In genomic region chr1:12745992-12746323, GRCh38 we compare ENCODE assay signal across 16 cellular contexts. TPM values are rescaled to one million over a fixed set of nuclear protein-coding genes. Genes with fewer than 3 reads are reported as not detected.
DNase-seq lines count a peak whose midpoint lies in the region; ATAC-seq, FAIRE-seq and TF ChIP-seq lines count a peak whose summit lies in the region.
"Had no signal": no experiment of that assay in that cellular context is flagged by ENCODE, and none has a peak within 500 bp of the region (broad histone marks: within the 10 kb centered on the region; RNA-seq: fewer than 3 reads in every experiment).

TSS of gene CFAP107 (plus strand) at chr1:12746200. CDS start at chr1:12746431, 231 bp downstream.

- intact Hi-C loops in Panc1 (cut with micrococcal nuclease; ENCODE audit: unreplicated experiment) = no loop called here

- H3K4me3 ChIP-seq in Panc1 (ENCODE audit: low read depth in 2 of 2, low read length in 2 of 2) = no peak within 1 kb of the TSS
- no peak within 1 kb of the TSS for H3K4me3 ChIP-seq in hepatocyte
- H3K4me3 ChIP-seq: esophagus squamous epithelium had no signal

- H3K27me3 ChIP-seq in Panc1 (ENCODE audit: control insufficient read depth, insufficient read depth, low read length) (peaks cover 7% of the 10 kb centered on the region), hepatocyte (no peaks in the 10 kb centered on the region)
- H3K27me3 ChIP-seq: upper lobe of left lung had no signal

- no peaks in the 10 kb centered on the region for H3K4me1 ChIP-seq in Panc1 (ENCODE audit: control insufficient read depth, insufficient read depth, low read length)
- no peaks in the 10 kb centered on the region for H3K4me1 ChIP-seq in hepatocyte (ENCODE audit: insufficient read depth)
- H3K4me1 ChIP-seq: esophagus squamous epithelium, upper lobe of left lung had no signal

- CTCF ChIA-PET in Panc1 (lab: Charles Lee) = no interaction called here

- peak within 1 kb of the TSS; percentile 6; the same call in 1 of the 2 replicates for H3K27ac ChIP-seq in Panc1 (ENCODE audit: low read length)
- no peak within 1 kb of the TSS for H3K27ac ChIP-seq in hepatocyte
- H3K27ac ChIP-seq: esophagus squamous epithelium, upper lobe of left lung had no signal

- TF ChIP-seq CTCF in Panc1 (IDR thresholded peaks at IDR 0.05) = no peak
- no peak for TF ChIP-seq CTCF in hepatocyte (IDR thresholded peaks at IDR 0.05; ENCODE audit: poor library complexity)
- no peak for TF ChIP-seq CTCF in D721Med (IDR thresholded peaks at IDR 0.05; ENCODE audit: insufficient read depth, missing control alignments)

- no peak for FAIRE-seq in D721Med (lab: Jason Lieb, UNC)

- no peaks in the 10 kb centered on the region for H3K9me2 ChIP-seq in hepatocyte (replicated peaks; ENCODE audit: insufficient read depth)

- H3K36me3 ChIP-seq in Panc1 (ENCODE audit: control insufficient read depth, insufficient read depth, low read length) (no peaks in the 10 kb centered on the region), hepatocyte (replicated peaks; ENCODE audit: insufficient read depth, low read depth) (no peaks in the 10 kb centered on the region)
- H3K36me3 ChIP-seq: esophagus squamous epithelium, upper lobe of left lung had no signal

- DNase-seq in EH (ENCODE audit: low read depth) = peak; percentile 25
- DNase-seq in Panc1 (ENCODE audit: low read depth, low spot score) = no peak
- peak; percentile 56 for DNase-seq in hepatocyte (ENCODE audit: low spot score)
- no peak for DNase-seq in DMS 273 (lab: John Stamatoyannopoulos, UW; ENCODE audit: unreplicated experiment)
- no peak for DNase-seq in NCI-H82 treated with DMSO at 0.1 percent for 48 hours (lab: John Stamatoyannopoulos, UW; ENCODE audit: unreplicated experiment)
- no peak for DNase-seq in D721Med (ENCODE audit: insufficient read length, low spot score)
- DNase-seq: anterior cingulate cortex; esophagus squamous epithelium; natural killer cell; stimulated activated CD8-positive, alpha-beta memory T cell treated with anti-CD3 and anti-CD28 coated beads, Interleukin-4, amount 100 ng/mL, for 48 hours; T-helper 17 cell; upper lobe of left lung had no signal

- ATAC-seq in GM19351 (IDR thresholded peaks at IDR 0.05; ENCODE audit: unreplicated experiment) = peak; percentile 54
- ATAC-seq in Panc1 = no peak
- ATAC-seq: natural killer cell, T-helper 17 cell had no signal

- H3K9me3 ChIP-seq in Panc1 (ENCODE audit: control insufficient read depth, insufficient read depth, low read depth, low read length) (peaks cover 5% of the 10 kb centered on the region), hepatocyte (ENCODE audit: low read depth) (peaks cover 17% of the 10 kb centered on the region)

- POLR2A ChIA-PET in Panc1 (lab: Charles Lee) = no interaction called here

- H3K79me2 ChIP-seq in hepatocyte = no peaks in the 10 kb centered on the region

- BruUV-seq in Panc1 (replicated peaks; lab: Mats Ljungman, UMichigan) = no TSS peak

- WGBS in hepatocyte (ENCODE audit: low lambda C conversion rate, missing lambda C conversion rate) = 35% methylated on average over 2 of the region's 2 CpGs

- no peak within 1 kb of the TSS for H2AFZ ChIP-seq in hepatocyte

- no peak within 1 kb of the TSS for H3K4me2 ChIP-seq in hepatocyte

- no peaks in the 10 kb centered on the region for H4K20me1 ChIP-seq in hepatocyte (ENCODE audit: insufficient read depth, poor library complexity, severe bottlenecking)

- in situ Hi-C loops in Panc1 (cut with HindIII; ENCODE audit: low pct_unique_long_range_greater_than_20kb, low sequenced_read_pairs) = no loop called here

RNA-seq across cellular contexts. Expression of gene CFAP107, which starts in this region (rescaled TPM):
- not detected for total RNA-seq in Panc1 (2021; ENCODE audit: unreplicated experiment)
- not detected for polyA plus RNA-seq in Panc1 (2012; ENCODE audit: insufficient read length)
- total RNA-seq in hepatocyte = not detected in 2 replicates
- polyA plus RNA-seq in hepatocyte = not detected in 2 replicates
- total RNA-seq: esophagus squamous epithelium, liver, natural killer cell, NCI-H460, T-helper 17 cell had no signal
- polyA plus RNA-seq: CD14-positive monocyte, liver had no signal

Comparison
In these comparisons a context has a peak if more than half of its experiments do, and no peak if none do; other contexts are left out.
1. Peak in DNase-seq in hepatocyte; RNA of the gene not detected or under 1 TPM.